32 cellular contexts compared by ENCODE assay signal in the genomic region with DNA sequence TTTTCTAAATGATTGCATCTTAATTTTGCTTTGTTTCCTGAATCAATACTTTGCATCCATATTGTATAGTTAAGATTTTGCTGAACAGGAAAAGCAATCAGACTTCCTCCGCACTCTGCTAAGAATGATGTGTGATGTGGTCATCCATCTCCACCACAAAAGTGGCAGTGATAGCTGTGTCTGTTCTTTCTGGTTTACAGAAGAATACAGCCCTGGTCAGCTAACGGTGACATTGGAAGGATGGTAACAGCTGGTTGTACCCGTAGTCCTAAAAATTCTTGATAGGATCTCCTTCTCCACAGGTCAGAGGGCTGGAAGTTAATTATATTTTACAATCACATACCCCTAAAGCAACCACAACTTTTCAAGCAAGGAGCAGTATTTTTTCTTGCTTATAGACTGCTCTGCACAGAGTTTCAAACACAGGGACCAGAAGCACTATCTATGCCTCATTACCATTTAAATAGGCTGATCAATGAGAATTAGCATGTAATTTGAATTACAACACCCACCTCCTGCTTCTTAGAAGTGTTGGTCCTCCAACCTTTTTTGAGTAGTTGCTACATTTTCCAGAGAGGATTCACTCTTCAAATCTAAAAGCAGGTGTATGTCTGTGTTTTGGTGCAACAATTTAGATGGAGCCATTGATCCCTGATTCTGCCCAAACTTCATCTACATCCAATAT.
"Had no signal": no experiment of that assay in that cellular context is flagged by ENCODE, and none has a peak within 500 bp of the region (broad histone marks: within the 10 kb centered on the region; RNA-seq: fewer than 3 reads in every experiment).

No MANE protein-coding gene starts in this region.

- H3K4me3 ChIP-seq: adrenal gland, body of pancreas, colonic mucosa, esophagus squamous epithelium, heart right ventricle, psoas muscle, sigmoid colon, uterus had no signal

- H2AFZ ChIP-seq: parathyroid adenoma had no signal

- H3K9ac ChIP-seq: parathyroid adenoma had no signal

- H3K9me3 Mint-ChIP-seq: activated naive CD4-positive, alpha-beta T cell treated with anti-CD3 and anti-CD28 coated beads for 36 hours; activated T-helper 1 cell treated with anti-CD3 and anti-CD28 coated beads, Interleukin-12 subunit alpha, Interleukin-12 subunit beta, Interleukin-2, Interleukin-4 antibody, amounts not matched to agents 30 ng/mL and 10 ng/mL and 1 ng/mL, durations not matched to agents 14 hours and 24 hours and 36 hours; type B pancreatic cell had no signal

- H3K4me1 Mint-ChIP-seq: activated naive CD8-positive, alpha-beta T cell treated with anti-CD3 and anti-CD28 coated beads for 36 hours; immature natural killer cell; naive thymus-derived CD8-positive, alpha-beta T cell; stimulated activated memory B cell treated with anti-CD40 and anti-IgM and Interleukin-4, amounts not matched to agents 10 μg/mL and 1 μg/mL and 100 μg/mL, for 72 hours; stimulated activated naive CD8-positive, alpha-beta T cell treated with anti-CD3 and anti-CD28 coated beads, Interleukin-15, amount 100 ng/mL, for 72 hours had no signal

- H3K27ac ChIP-seq: adrenal gland, body of pancreas, colonic mucosa, epithelial cell of prostate, esophagus squamous epithelium, heart right ventricle, parathyroid adenoma, psoas muscle, sigmoid colon, uterus had no signal

- DNase-seq: activated CD4-positive, alpha-beta T cell treated with anti-CD3 and anti-CD28 coated beads for 4 hours; activated CD4-positive, alpha-beta T cell treated with anti-CD3 and anti-CD28 coated beads, Interleukin-2, amount 50 U/mL, for 4 hours; activated effector memory CD4-positive, alpha-beta T cell treated with anti-CD3 and anti-CD28 coated beads, Interleukin-2, amount 50 U/mL, for 16 hours; activated naive CD4-positive, alpha-beta T cell treated with anti-CD3 and anti-CD28 coated beads for 36 hours; activated naive CD8-positive, alpha-beta T cell treated with anti-CD3 and anti-CD28 coated beads for 36 hours; adrenal gland; aorta; body of pancreas; colonic mucosa; effector CD8-positive, alpha-beta T cell; esophagus squamous epithelium; foreskin melanocyte; heart right ventricle; immature natural killer cell; kidney; midbrain; naive thymus-derived CD8-positive, alpha-beta T cell; occipital lobe; psoas muscle; sigmoid colon; small intestine; stimulated activated CD4-positive, alpha-beta T cell treated with anti-CD3 and anti-CD28 coated beads, Interleukin-4, amount 100 ng/mL, for 4 hours; stimulated activated CD8-positive, alpha-beta memory T cell treated with anti-CD3 and anti-CD28 coated beads, Interleukin-4, amount 100 ng/mL, for 48 hours; stimulated activated naive CD8-positive, alpha-beta T cell treated with anti-CD3 and anti-CD28 coated beads, Interleukin-15, amount 100 ng/mL, for 72 hours; substantia nigra; uterus had no signal

- H3K27me3 Mint-ChIP-seq: activated naive CD8-positive, alpha-beta T cell treated with anti-CD3 and anti-CD28 coated beads for 36 hours; naive thymus-derived CD8-positive, alpha-beta T cell; stimulated activated memory B cell treated with anti-CD40 and anti-IgM and Interleukin-4, amounts not matched to agents 10 μg/mL and 1 μg/mL and 100 μg/mL, for 72 hours; stimulated activated naive CD8-positive, alpha-beta T cell treated with anti-CD3 and anti-CD28 coated beads, Interleukin-15, amount 100 ng/mL, for 72 hours; type B pancreatic cell had no signal

- H3K36me3 ChIP-seq: adrenal gland, colonic mucosa, esophagus squamous epithelium, heart right ventricle, sigmoid colon, uterus had no signal

- H3K79me2 ChIP-seq: parathyroid adenoma had no signal

- H3K27ac Mint-ChIP-seq: activated naive CD4-positive, alpha-beta T cell treated with anti-CD3 and anti-CD28 coated beads for 36 hours; activated naive CD8-positive, alpha-beta T cell treated with anti-CD3 and anti-CD28 coated beads for 36 hours; activated T-helper 1 cell treated with anti-CD3 and anti-CD28 coated beads, Interleukin-12 subunit alpha, Interleukin-12 subunit beta, Interleukin-2, Interleukin-4 antibody, amounts not matched to agents 30 ng/mL and 10 ng/mL and 1 ng/mL, durations not matched to agents 14 hours and 24 hours and 36 hours; immature natural killer cell; naive thymus-derived CD8-positive, alpha-beta T cell; stimulated activated memory B cell treated with anti-CD40 and anti-IgM and Interleukin-4, amounts not matched to agents 10 μg/mL and 1 μg/mL and 100 μg/mL, for 72 hours; stimulated activated naive CD8-positive, alpha-beta T cell treated with anti-CD3 and anti-CD28 coated beads, Interleukin-15, amount 100 ng/mL, for 72 hours; type B pancreatic cell had no signal

- H3K36me3 Mint-ChIP-seq: activated naive CD8-positive, alpha-beta T cell treated with anti-CD3 and anti-CD28 coated beads for 36 hours; immature natural killer cell; naive thymus-derived CD8-positive, alpha-beta T cell; stimulated activated memory B cell treated with anti-CD40 and anti-IgM and Interleukin-4, amounts not matched to agents 10 μg/mL and 1 μg/mL and 100 μg/mL, for 72 hours; type B pancreatic cell had no signal

- H3K27me3 ChIP-seq: adrenal gland, body of pancreas, colonic mucosa, esophagus squamous epithelium, heart right ventricle, sigmoid colon, uterus had no signal

- H3K4me1 ChIP-seq: adrenal gland, body of pancreas, colonic mucosa, esophagus squamous epithelium, heart right ventricle, parathyroid adenoma, psoas muscle, uterus had no signal

- ATAC-seq: body of pancreas; heart right ventricle; naive thymus-derived CD8-positive, alpha-beta T cell; psoas muscle; stimulated activated memory B cell treated with anti-CD40 and anti-IgM and Interleukin-4, amounts not matched to agents 10 μg/mL and 1 μg/mL and 100 μg/mL, for 72 hours; stimulated activated naive CD8-positive, alpha-beta T cell treated with anti-CD3 and anti-CD28 coated beads, Interleukin-15, amount 100 ng/mL, for 72 hours had no signal

- H3K9me3 ChIP-seq: adrenal gland, body of pancreas, colonic mucosa, esophagus squamous epithelium, psoas muscle, sigmoid colon, uterus had no signal

- H3K4me3 Mint-ChIP-seq: activated naive CD4-positive, alpha-beta T cell treated with anti-CD3 and anti-CD28 coated beads for 36 hours; activated naive CD8-positive, alpha-beta T cell treated with anti-CD3 and anti-CD28 coated beads for 36 hours; activated T-helper 1 cell treated with anti-CD3 and anti-CD28 coated beads, Interleukin-12 subunit alpha, Interleukin-12 subunit beta, Interleukin-2, Interleukin-4 antibody, amounts not matched to agents 30 ng/mL and 10 ng/mL and 1 ng/mL, durations not matched to agents 14 hours and 24 hours and 36 hours; immature natural killer cell; naive thymus-derived CD8-positive, alpha-beta T cell; neural crest cell; stimulated activated memory B cell treated with anti-CD40 and anti-IgM and Interleukin-4, amounts not matched to agents 10 μg/mL and 1 μg/mL and 100 μg/mL, for 72 hours; stimulated activated naive CD8-positive, alpha-beta T cell treated with anti-CD3 and anti-CD28 coated beads, Interleukin-15, amount 100 ng/mL, for 72 hours; type B pancreatic cell had no signal
